In the genomic region with DNA sequence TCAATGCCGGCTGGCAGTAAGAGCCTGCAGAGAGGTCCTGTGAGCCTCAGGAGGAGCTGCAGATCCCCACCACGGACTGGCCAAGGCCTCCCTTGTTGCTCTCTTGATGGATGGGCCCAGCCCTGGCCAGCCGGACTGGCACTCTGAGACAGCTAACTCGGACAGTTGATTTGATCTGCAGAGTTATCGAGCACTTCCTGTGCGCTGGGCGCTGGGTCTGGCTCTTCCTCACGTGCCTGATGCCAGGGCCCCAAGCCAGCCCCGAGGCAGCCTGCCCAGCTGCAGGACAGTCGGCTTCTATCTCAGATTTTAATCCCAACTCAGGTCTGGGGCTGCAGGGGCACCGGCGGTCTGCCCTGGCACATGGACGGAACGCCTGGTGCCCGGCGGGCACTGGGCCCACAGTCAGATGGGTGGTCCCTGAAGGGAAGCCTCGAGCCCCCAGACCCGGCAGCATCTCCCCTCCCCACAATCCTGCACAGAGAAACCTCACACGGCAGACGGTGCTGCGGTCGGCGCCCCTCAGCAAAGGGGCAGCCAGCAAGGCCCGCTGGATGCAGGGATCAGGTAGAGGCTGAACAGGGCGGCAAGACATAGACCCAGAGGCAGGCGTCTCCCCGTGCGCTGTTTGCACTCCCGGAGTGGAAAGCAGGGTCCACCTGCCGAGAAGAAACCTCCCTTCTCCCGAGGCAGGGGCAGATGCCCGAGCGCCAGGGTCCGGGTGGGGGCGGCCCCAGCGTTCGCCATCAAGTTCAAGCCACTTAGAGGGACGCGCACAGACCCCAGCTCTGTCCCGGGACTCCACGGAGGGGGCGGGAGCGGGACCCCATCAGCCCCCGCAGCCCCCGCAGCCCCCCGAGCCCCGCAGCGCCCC, we compare ENCODE assay signal across 1 cellular context.
TF ChIP-seq lines count a peak whose summit lies in the region.

No MANE protein-coding gene starts in this region.

TF ChIP-seq in GM23338, 12 proteins besides CTCF, POLR2A, EP300 and RAD21:
- TF ChIP-seq, protein P1, sequence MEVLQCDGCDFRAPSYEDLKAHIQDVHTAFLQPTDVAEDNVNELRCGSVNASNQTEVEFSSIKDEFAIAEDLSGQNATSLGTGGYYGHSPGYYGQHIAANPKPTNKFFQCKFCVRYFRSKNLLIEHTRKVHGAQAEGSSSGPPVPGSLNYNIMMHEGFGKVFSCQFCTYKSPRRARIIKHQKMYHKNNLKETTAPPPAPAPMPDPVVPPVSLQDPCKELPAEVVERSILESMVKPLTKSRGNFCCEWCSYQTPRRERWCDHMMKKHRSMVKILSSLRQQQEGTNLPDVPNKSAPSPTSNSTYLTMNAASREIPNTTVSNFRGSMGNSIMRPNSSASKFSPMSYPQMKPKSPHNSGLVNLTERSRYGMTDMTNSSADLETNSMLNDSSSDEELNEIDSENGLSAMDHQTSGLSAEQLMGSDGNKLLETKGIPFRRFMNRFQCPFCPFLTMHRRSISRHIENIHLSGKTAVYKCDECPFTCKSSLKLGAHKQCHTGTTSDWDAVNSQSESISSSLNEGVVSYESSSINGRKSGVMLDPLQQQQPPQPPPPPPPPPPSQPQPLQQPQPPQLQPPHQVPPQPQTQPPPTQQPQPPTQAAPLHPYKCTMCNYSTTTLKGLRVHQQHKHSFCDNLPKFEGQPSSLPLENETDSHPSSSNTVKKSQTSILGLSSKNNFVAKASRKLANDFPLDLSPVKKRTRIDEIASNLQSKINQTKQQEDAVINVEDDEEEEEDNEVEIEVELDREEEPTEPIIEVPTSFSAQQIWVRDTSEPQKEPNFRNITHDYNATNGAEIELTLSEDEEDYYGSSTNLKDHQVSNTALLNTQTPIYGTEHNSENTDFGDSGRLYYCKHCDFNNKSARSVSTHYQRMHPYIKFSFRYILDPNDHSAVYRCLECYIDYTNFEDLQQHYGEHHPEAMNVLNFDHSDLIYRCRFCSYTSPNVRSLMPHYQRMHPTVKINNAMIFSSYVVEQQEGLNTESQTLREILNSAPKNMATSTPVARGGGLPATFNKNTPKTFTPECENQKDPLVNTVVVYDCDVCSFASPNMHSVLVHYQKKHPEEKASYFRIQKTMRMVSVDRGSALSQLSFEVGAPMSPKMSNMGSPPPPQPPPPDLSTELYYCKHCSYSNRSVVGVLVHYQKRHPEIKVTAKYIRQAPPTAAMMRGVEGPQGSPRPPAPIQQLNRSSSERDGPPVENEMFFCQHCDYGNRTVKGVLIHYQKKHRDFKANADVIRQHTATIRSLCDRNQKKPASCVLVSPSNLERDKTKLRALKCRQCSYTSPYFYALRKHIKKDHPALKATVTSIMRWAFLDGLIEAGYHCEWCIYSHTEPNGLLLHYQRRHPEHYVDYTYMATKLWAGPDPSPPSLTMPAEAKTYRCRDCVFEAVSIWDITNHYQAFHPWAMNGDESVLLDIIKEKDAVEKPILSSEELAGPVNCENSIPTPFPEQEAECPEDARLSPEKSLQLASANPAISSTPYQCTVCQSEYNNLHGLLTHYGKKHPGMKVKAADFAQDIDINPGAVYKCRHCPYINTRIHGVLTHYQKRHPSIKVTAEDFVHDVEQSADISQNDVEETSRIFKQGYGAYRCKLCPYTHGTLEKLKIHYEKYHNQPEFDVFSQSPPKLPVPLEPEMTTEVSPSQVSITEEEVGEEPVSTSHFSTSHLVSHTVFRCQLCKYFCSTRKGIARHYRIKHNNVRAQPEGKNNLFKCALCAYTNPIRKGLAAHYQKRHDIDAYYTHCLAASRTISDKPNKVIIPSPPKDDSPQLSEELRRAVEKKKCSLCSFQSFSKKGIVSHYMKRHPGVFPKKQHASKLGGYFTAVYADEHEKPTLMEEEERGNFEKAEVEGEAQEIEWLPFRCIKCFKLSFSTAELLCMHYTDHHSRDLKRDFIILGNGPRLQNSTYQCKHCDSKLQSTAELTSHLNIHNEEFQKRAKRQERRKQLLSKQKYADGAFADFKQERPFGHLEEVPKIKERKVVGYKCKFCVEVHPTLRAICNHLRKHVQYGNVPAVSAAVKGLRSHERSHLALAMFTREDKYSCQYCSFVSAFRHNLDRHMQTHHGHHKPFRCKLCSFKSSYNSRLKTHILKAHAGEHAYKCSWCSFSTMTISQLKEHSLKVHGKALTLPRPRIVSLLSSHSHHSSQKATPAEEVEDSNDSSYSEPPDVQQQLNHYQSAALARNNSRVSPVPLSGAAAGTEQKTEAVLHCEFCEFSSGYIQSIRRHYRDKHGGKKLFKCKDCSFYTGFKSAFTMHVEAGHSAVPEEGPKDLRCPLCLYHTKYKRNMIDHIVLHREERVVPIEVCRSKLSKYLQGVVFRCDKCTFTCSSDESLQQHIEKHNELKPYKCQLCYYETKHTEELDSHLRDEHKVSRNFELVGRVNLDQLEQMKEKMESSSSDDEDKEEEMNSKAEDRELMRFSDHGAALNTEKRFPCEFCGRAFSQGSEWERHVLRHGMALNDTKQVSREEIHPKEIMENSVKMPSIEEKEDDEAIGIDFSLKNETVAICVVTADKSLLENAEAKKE (CRISPR knock-in tag; IDR thresholded peaks at IDR 0.05), result no peak
